ENCODE assay signal across 11 cellular contexts in the genomic region with DNA sequence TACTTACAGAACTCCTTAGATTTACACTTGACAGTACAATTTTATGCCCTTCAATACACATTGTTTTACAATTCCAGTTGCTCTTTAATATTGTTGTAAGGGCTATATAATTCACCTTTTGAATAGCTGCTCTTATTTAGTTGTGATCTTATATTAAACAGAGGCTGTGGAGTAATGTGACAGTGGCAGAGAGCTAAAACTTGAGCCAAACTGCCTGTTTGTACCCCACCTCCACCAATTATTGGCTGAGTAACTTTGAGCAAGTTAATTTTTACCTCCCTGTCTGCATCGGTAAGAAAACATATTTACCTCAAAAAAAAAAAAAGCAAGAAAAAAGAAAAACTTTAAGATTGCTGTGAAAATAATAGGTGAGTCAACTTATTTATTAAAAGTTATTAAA. TPM values are rescaled to one million over a fixed set of nuclear protein-coding genes. Genes with fewer than 3 reads are reported as not detected.
DNase-seq lines count a peak whose midpoint lies in the region; FAIRE-seq and TF ChIP-seq lines count a peak whose summit lies in the region.
"Had no signal": no experiment of that assay in that cellular context is flagged by ENCODE, and none has a peak within 500 bp of the region (broad histone marks: within the 10 kb centered on the region; RNA-seq: fewer than 3 reads in every experiment).

No MANE protein-coding gene starts in this region.

- H3K4me3 ChIP-seq in DOHH2 (ENCODE audit: low read length) (peak overlapping the region; percentile 85), OCI-LY3 (ENCODE audit: low read length) (peak overlapping the region; percentile 79), neutrophil (ENCODE audit: low read depth in 1 of 2, low read length in 1 of 2) (peak overlapping the region; percentile 64 to 78)

- H3K9me2 ChIP-seq in DOHH2 (replicated peaks; ENCODE audit: control insufficient read depth, low read length): no peaks in the 10 kb centered on the region

- no peaks in the 10 kb centered on the region for H3K9me3 Mint-ChIP-seq in endothelial cell (ENCODE audit: unreplicated experiment)

- H3K9ac ChIP-seq in OCI-LY3 (ENCODE audit: low read length): peak overlapping the region; percentile 60; the same call in 1 of the 2 replicates

- H3F3A ChIP-seq in DOHH2 (ENCODE audit: control insufficient read depth, insufficient read depth): peaks cover 14% of the 10 kb centered on the region

- H3K79me2 ChIP-seq in DOHH2 (ENCODE audit: control insufficient read depth, low read length) (peaks cover 99% of the 10 kb centered on the region), OCI-LY3 (ENCODE audit: low read length) (peaks cover 59% of the 10 kb centered on the region)

- peaks cover 23% of the 10 kb centered on the region for H3K4me1 Mint-ChIP-seq in endothelial cell (ENCODE audit: unreplicated experiment)

- H3K4me1 ChIP-seq in DOHH2 (ENCODE audit: control insufficient read depth, low read length): peaks cover 79% of the 10 kb centered on the region
- H3K4me1 ChIP-seq in OCI-LY3 (ENCODE audit: low read length): peaks cover 23% of the 10 kb centered on the region
- H3K4me1 ChIP-seq in neutrophil (ENCODE audit: control insufficient read depth in 1 of 2, insufficient read depth in 1 of 2, low read depth in 1 of 2, low read length in 1 of 2): peaks cover 63 to 65% of the 10 kb centered on the region in 2 experiments

- H3K4me3 Mint-ChIP-seq in endothelial cell (ENCODE audit: unreplicated experiment): peak overlapping the region; percentile 91

- H3K4me2 ChIP-seq in DOHH2 (ENCODE audit: low read length): peak overlapping the region; percentile 97
- peak overlapping the region; percentile 97 for H3K4me2 ChIP-seq in OCI-LY3 (ENCODE audit: low read length)

- TF ChIP-seq CTCF in DOHH2 (IDR thresholded peaks at IDR 0.05; ENCODE audit: low read depth, low read length, poor library complexity, severe bottlenecking): no peak
- no peak for TF ChIP-seq CTCF in OCI-LY3 (IDR thresholded peaks at IDR 0.05; ENCODE audit: low read depth, low read length)
- TF ChIP-seq CTCF in endothelial cell (IDR thresholded peaks at IDR 0.05; ENCODE audit: unreplicated experiment): no peak
- TF ChIP-seq CTCF in neutrophil (IDR thresholded peaks at IDR 0.05): no peak

- H3K9me3 ChIP-seq in DOHH2 (ENCODE audit: control insufficient read depth, insufficient read depth, low read length): peaks cover 9% of the 10 kb centered on the region; the same call in 1 of the 2 replicates
- H3K9me3 ChIP-seq in OCI-LY3 (ENCODE audit: insufficient read depth, low read length): no peaks in the 10 kb centered on the region
- no peaks in the 10 kb centered on the region for H3K9me3 ChIP-seq in neutrophil

- H3K36me3 ChIP-seq in DOHH2 (ENCODE audit: control insufficient read depth, low read length) (peaks cover 69% of the 10 kb centered on the region), OCI-LY3 (replicated peaks; ENCODE audit: low read depth, low read length) (peaks cover 9% of the 10 kb centered on the region), neutrophil (no peaks in the 10 kb centered on the region)

- peaks cover 5% of the 10 kb centered on the region for H3K27me3 Mint-ChIP-seq in endothelial cell (ENCODE audit: unreplicated experiment)

- H3K27me3 ChIP-seq in DOHH2 (ENCODE audit: control insufficient read depth, low read length) (no peaks in the 10 kb centered on the region), OCI-LY3 (ENCODE audit: low read depth, low read length) (peaks cover 14% of the 10 kb centered on the region; the same call in 1 of the 2 replicates), neutrophil (no peaks in the 10 kb centered on the region)

- no peak overlapping the region for H3K27ac Mint-ChIP-seq in endothelial cell (ENCODE audit: unreplicated experiment)

- DNase-seq in endothelial cell (ENCODE audit: low spot score): no peak
- no peak for DNase-seq in NOMO-1 treated with DMSO at 0.1 percent for 48 hours (lab: John Stamatoyannopoulos, UW; ENCODE audit: unreplicated experiment)
- no peak for DNase-seq in HTR-8/SVneo (ENCODE audit: insufficient read length, low spot score)
- DNase-seq in NCI-H226: no peak
- no peak for DNase-seq in NCI-H510A (lab: John Stamatoyannopoulos, UW)
- DNase-seq: NCI-H1417 had no signal

- H2AFZ ChIP-seq in OCI-LY3 (ENCODE audit: low read depth, low read length): no peak overlapping the region

- H3K36me3 Mint-ChIP-seq in endothelial cell (ENCODE audit: low read depth, unreplicated experiment): peaks cover 5% of the 10 kb centered on the region

- H4K20me1 ChIP-seq in DOHH2 (ENCODE audit: control insufficient read depth, insufficient read depth, low read depth, low read length) (peaks cover 6% of the 10 kb centered on the region; the same call in 1 of the 2 replicates), OCI-LY3 (ENCODE audit: insufficient read depth, low read length) (peaks cover 41% of the 10 kb centered on the region)

- FAIRE-seq in HTR-8/SVneo (lab: Jason Lieb, UNC): no peak
- FAIRE-seq: TTC549 had no signal

- H3K27ac ChIP-seq in DOHH2 (ENCODE audit: low read depth, low read length) (peak overlapping the region; percentile 96), OCI-LY3 (ENCODE audit: low read length) (no peak overlapping the region), neutrophil (peak overlapping the region; percentile 92)
- H3K27ac ChIP-seq: epithelial cell of prostate had no signal

RNA-seq across cellular contexts. Expression of a gene that starts 1.6 kb away (rescaled TPM):
- total RNA-seq in endothelial cell (ENCODE audit: unreplicated experiment): 89.3 TPM

RNA-seq across cellular contexts. Expression of a gene that starts 56.9 kb away (rescaled TPM):
- total RNA-seq in endothelial cell (ENCODE audit: unreplicated experiment): not detected
